8 cellular contexts compared by ENCODE assay signal in genomic region chr20:35619196-35620095, GRCh38. TPM values are rescaled to one million over a fixed set of nuclear protein-coding genes. Genes with fewer than 3 reads are reported as not detected.
A peak's percentile ranks its signal among the peaks of the same experiment; 100 is the strongest.
DNase-seq lines count a peak whose midpoint lies in the region; ATAC-seq and TF ChIP-seq lines count a peak whose summit lies in the region.

No MANE protein-coding gene starts in this region.

- peaks cover 15% of the 10 kb centered on the region; the same call in 1 of the 2 replicates for H3K36me3 ChIP-seq in RWPE2 (ENCODE audit: low read depth)
- no peaks in the 10 kb centered on the region for H3K36me3 ChIP-seq in testis (ENCODE audit: low read depth, missing control alignments)

- DNase-seq in CD1c-positive myeloid dendritic cell (ENCODE audit: extremely low spot score) (peak; percentile 56), RWPE2 (ENCODE audit: low spot score) (peak; percentile 99), germinal center (ENCODE audit: low spot score) (peak; percentile 70), osteocyte (ENCODE audit: extremely low spot score, unreplicated experiment) (no peak), testis (peak; percentile 73)
- DNase-seq in activated effector memory CD4-positive, alpha-beta T cell treated with Interleukin-2 at 50 U/mL for 16 hours: peak; percentile 67

- H3K27me3 Mint-ChIP-seq in osteocyte (ENCODE audit: unreplicated experiment): no peaks in the 10 kb centered on the region

- no peaks in the 10 kb centered on the region for H3K9me3 Mint-ChIP-seq in osteocyte (ENCODE audit: unreplicated experiment)

- no peak; the same call in 1 of the 2 replicates for TF ChIP-seq RAD21 in Ishikawa (IDR thresholded peaks at IDR 0.05; ENCODE audit: low read depth)

- WGBS in testis, 2 donors: 5 to 7% methylated on average over 32 to 47 of the region's 49 CpGs

- ATAC-seq in GM19397 (IDR thresholded peaks at IDR 0.05; ENCODE audit: unreplicated experiment) (peak; percentile 31), RWPE2 (ENCODE audit: low read depth) (peak; percentile 72)

- H3K27me3 ChIP-seq in RWPE2 (ENCODE audit: insufficient read depth, poor library complexity, severe bottlenecking) (no peaks in the 10 kb centered on the region), testis (no peaks in the 10 kb centered on the region)

- H3K4me3 ChIP-seq in RWPE2 (ENCODE audit: severe bottlenecking) (peak overlapping the region; percentile 37), testis (peak overlapping the region; percentile 34 to 54)

- H3K4me1 Mint-ChIP-seq in osteocyte (ENCODE audit: unreplicated experiment): peaks cover 34% of the 10 kb centered on the region

- intact Hi-C loops in testis (cut with DNase I; ENCODE audit: low total_unique reads): no loop called here

- TF ChIP-seq CTCF in RWPE2 (IDR thresholded peaks at IDR 0.05; ENCODE audit: poor library complexity, severe bottlenecking): peak; percentile 99
- peak; percentile 45 for TF ChIP-seq CTCF in osteocyte (IDR thresholded peaks at IDR 0.05)
- no peak for TF ChIP-seq CTCF in testis (IDR thresholded peaks at IDR 0.05)

- H3K27ac ChIP-seq in RWPE2 (ENCODE audit: poor library complexity, severe bottlenecking) (peak overlapping the region; percentile 69), testis (no peak overlapping the region)

- H3K27ac Mint-ChIP-seq in osteocyte (ENCODE audit: unreplicated experiment): no peak overlapping the region

- peak overlapping the region; percentile 75 for H3K4me3 Mint-ChIP-seq in osteocyte (ENCODE audit: unreplicated experiment)

- H3K9me3 ChIP-seq in RWPE2 (ENCODE audit: severe bottlenecking) (no peaks in the 10 kb centered on the region), testis (no peaks in the 10 kb centered on the region)

- H3K36me3 Mint-ChIP-seq in osteocyte (ENCODE audit: unreplicated experiment): peaks cover 3% of the 10 kb centered on the region

- no peak for TF ChIP-seq EP300 in Ishikawa (IDR thresholded peaks at IDR 0.05; ENCODE audit: borderline replicate concordance)

- H3K4me1 ChIP-seq in RWPE2 (ENCODE audit: insufficient read depth, poor library complexity, severe bottlenecking): peaks cover 7% of the 10 kb centered on the region
- H3K4me1 ChIP-seq in testis: peaks cover 24% of the 10 kb centered on the region

- TF ChIP-seq POLR2A in testis (IDR thresholded peaks at IDR 0.05): no peak

TF ChIP-seq in Ishikawa, 13 proteins besides CTCF, POLR2A, EP300 and RAD21:
- TF ChIP-seq EGR1 (IDR thresholded peaks at IDR 0.05) (peak; percentile 35; the same call in 1 of the 2 replicates), YY1 (IDR thresholded peaks at IDR 0.05; ENCODE audit: low read depth) (0 out of 2 replicates have a peak, but pooled peaks have one; percentile 11), NFIC (IDR thresholded peaks at IDR 0.05) (no peak), TAF1 (IDR thresholded peaks at IDR 0.05; ENCODE audit: low read depth) (no peak; the same call in 1 of the 2 replicates), REST (IDR thresholded peaks at IDR 0.05; ENCODE audit: low read depth) (no peak), USF1 (IDR thresholded peaks at IDR 0.05) (0 out of 2 replicates have a peak, but pooled peaks have one; percentile 47), MAX (IDR thresholded peaks at IDR 0.05) (peak; percentile 86), ZBTB7A (IDR thresholded peaks at IDR 0.05; ENCODE audit: low read depth) (no peak), CEBPB (IDR thresholded peaks at IDR 0.05) (no peak), CREB1 (IDR thresholded peaks at IDR 0.05; ENCODE audit: low read depth) (no peak), FOXM1 (IDR thresholded peaks at IDR 0.05; ENCODE audit: borderline replicate concordance, low read depth) (no peak), TEAD4 (IDR thresholded peaks at IDR 0.05) (no peak), TCF12 (IDR thresholded peaks at IDR 0.05; ENCODE audit: low read depth) (no peak)
TF ChIP-seq in Ishikawa: peak in this region for 4.

RNA-seq across cellular contexts. Expression of gene SPAG4, which starts 3.8 kb away (rescaled TPM):
- total RNA-seq in osteocyte (1.8 and 1.9 TPM in 2 replicates), testis (10 to 100 TPM; 21.6 to 49.0 TPM)
- polyA plus RNA-seq in testis (ENCODE audit: insufficient read depth, low read depth, low replicate concordance): 39.0 TPM

RNA-seq across cellular contexts. Expression of gene CPNE1, which starts 45.3 kb away (rescaled TPM):
- total RNA-seq in osteocyte (164 and 180 TPM in 2 replicates), testis (100 to 1,000 TPM in 1 of 2 donors, 10 to 100 TPM in 1; 60.6 to 103 TPM)
- polyA plus RNA-seq in testis (ENCODE audit: insufficient read depth, low read depth, low replicate concordance): 105 TPM

RNA-seq across cellular contexts. Expression of gene RBM12, which starts 45.3 kb away (rescaled TPM):
- total RNA-seq in osteocyte: 85.5 and 97.3 TPM in 2 replicates
- 10 to 100 TPM; 40.8 to 46.3 TPM for total RNA-seq in testis
- polyA plus RNA-seq in testis (ENCODE audit: insufficient read depth, low read depth, low replicate concordance): 54.9 TPM

Comparison
In these comparisons a context has a peak if more than half of its experiments do, and no peak if none do; other contexts are left out.
1. CTCF ChIP-seq: peak in RWPE2 (single experiment) and osteocyte (single experiment); none in testis (0 of 3).